In the genomic region with DNA sequence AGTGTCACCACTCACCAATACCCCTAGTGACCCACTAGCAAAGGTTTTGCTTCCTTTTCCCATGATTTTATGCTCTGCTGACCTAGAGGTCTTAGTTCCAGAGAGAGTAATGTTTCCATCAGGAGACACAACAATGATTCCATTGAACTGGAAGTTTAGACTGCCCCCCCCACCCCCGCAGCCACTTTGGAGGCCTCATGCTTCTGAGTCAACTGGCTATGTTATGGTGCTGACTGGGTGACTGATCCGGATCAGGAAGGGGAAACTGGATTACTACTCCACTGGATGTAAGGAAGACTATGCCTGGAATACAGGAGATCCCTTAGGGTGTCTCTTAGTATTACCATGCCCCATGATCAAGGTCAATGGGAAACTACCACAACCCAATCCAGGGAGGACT, we compare ENCODE assay signal across 27 cellular contexts.
"Had no signal": no experiment of that assay in that cellular context is flagged by ENCODE, and none has a peak within 500 bp of the region (broad histone marks: within the 10 kb centered on the region; RNA-seq: fewer than 3 reads in every experiment).

No MANE protein-coding gene starts in this region.

- H3K4me1 Mint-ChIP-seq: naive B cell; stimulated activated memory B cell treated with anti-CD40 and anti-IgM and Interleukin-4, amounts not matched to agents 10 μg/mL and 1 μg/mL and 100 μg/mL, for 72 hours had no signal

- H3K27me3 Mint-ChIP-seq: dendritic cell treated with granulocyte-macrophage colony-stimulating factor and Interleukin-4, amounts not matched to agents 40 ng/mL and 50 ng/mL, for 4 days; effector memory CD8-positive, alpha-beta T cell; naive B cell; stimulated activated memory B cell treated with anti-CD40 and anti-IgM and Interleukin-4, amounts not matched to agents 10 μg/mL and 1 μg/mL and 100 μg/mL, for 72 hours had no signal

- ATAC-seq: effector memory CD8-positive, alpha-beta T cell; gastroesophageal sphincter; left colon; left ventricle myocardium superior; psoas muscle; sciatic nerve; stimulated activated memory B cell treated with anti-CD40 and anti-IgM and Interleukin-4, amounts not matched to agents 10 μg/mL and 1 μg/mL and 100 μg/mL, for 72 hours had no signal

- H3K9ac ChIP-seq: parathyroid adenoma had no signal

- H3K36me3 ChIP-seq: esophagus muscularis mucosa, gastroesophageal sphincter, spleen, stomach, thoracic aorta had no signal

- DNase-seq: effector memory CD8-positive, alpha-beta T cell; glutamatergic neuron; left colon; left ventricle myocardium superior; mesenchymal stem cell; midbrain; naive B cell; occipital lobe; psoas muscle; spleen; stimulated activated CD4-positive, alpha-beta T cell treated with anti-CD3 and anti-CD28 coated beads, Interleukin-15, amount 100 ng/mL, for 24 hours; stimulated activated CD4-positive, alpha-beta T cell treated with anti-CD3 and anti-CD28 coated beads, Interleukin-1b, Interleukin-23, amount 100 ng/mL, for 48 hours; stimulated activated CD4-positive, alpha-beta T cell treated with anti-CD3 and anti-CD28 coated beads, Interleukin-4, amount 100 ng/mL, for 24 hours; stomach; trophoblast cell had no signal

- H3K9me3 ChIP-seq: esophagus muscularis mucosa, gastroesophageal sphincter, psoas muscle, spleen, stomach, thoracic aorta had no signal

- H3K79me2 ChIP-seq: parathyroid adenoma had no signal

- H3K27me3 ChIP-seq: esophagus muscularis mucosa, gastroesophageal sphincter, spleen, stomach had no signal

- H3K36me3 Mint-ChIP-seq: naive B cell; stimulated activated memory B cell treated with anti-CD40 and anti-IgM and Interleukin-4, amounts not matched to agents 10 μg/mL and 1 μg/mL and 100 μg/mL, for 72 hours had no signal

- H3K27ac ChIP-seq: epithelial cell of prostate, esophagus muscularis mucosa, gastroesophageal sphincter, parathyroid adenoma, psoas muscle, spleen, stomach, thoracic aorta had no signal

- H3K4me3 Mint-ChIP-seq: dendritic cell treated with granulocyte-macrophage colony-stimulating factor and Interleukin-4, amounts not matched to agents 40 ng/mL and 50 ng/mL, for 4 days; effector memory CD8-positive, alpha-beta T cell; naive B cell; nephron; stimulated activated memory B cell treated with anti-CD40 and anti-IgM and Interleukin-4, amounts not matched to agents 10 μg/mL and 1 μg/mL and 100 μg/mL, for 72 hours had no signal

- H2AFZ ChIP-seq: parathyroid adenoma had no signal

- H3K27ac Mint-ChIP-seq: dendritic cell treated with granulocyte-macrophage colony-stimulating factor and Interleukin-4, amounts not matched to agents 40 ng/mL and 50 ng/mL, for 4 days; effector memory CD8-positive, alpha-beta T cell; naive B cell; nephron; stimulated activated memory B cell treated with anti-CD40 and anti-IgM and Interleukin-4, amounts not matched to agents 10 μg/mL and 1 μg/mL and 100 μg/mL, for 72 hours had no signal

- H3K9me3 Mint-ChIP-seq: dendritic cell treated with granulocyte-macrophage colony-stimulating factor and Interleukin-4, amounts not matched to agents 40 ng/mL and 50 ng/mL, for 4 days; nephron had no signal

- FAIRE-seq: colon, keratinocyte had no signal

- H3K4me3 ChIP-seq: esophagus muscularis mucosa, gastroesophageal sphincter, lung, psoas muscle, spleen, stomach, thoracic aorta had no signal

- H3K4me1 ChIP-seq: esophagus muscularis mucosa, gastroesophageal sphincter, parathyroid adenoma, psoas muscle, spleen, stomach had no signal
